8 cellular contexts compared by ENCODE assay signal in genomic region chr3:187616307-187616939, GRCh38. TPM values are rescaled to one million over a fixed set of nuclear protein-coding genes. Genes with fewer than 3 reads are reported as not detected.
DNase-seq lines count a peak whose midpoint lies in the region; ATAC-seq and TF ChIP-seq lines count a peak whose summit lies in the region.

No MANE protein-coding gene starts in this region.

- H2AFZ ChIP-seq in smooth muscle cell (ENCODE audit: low read depth): no peak overlapping the region

- H3K4me2 ChIP-seq in smooth muscle cell: no peak overlapping the region

- in situ Hi-C loops in KBM-7 (cut with MboI; ENCODE audit: low pct_unique_long_range_greater_than_20kb, low sequenced_read_pairs): no loop called here

- peak; percentile 84 for TF ChIP-seq CTCF in BE2C (IDR thresholded peaks at IDR 0.05; ENCODE audit: low read depth, low read length)
- peak; percentile 74 for TF ChIP-seq CTCF in left ventricle myocardium inferior (IDR thresholded peaks at IDR 0.05; ENCODE audit: borderline replicate concordance)
- TF ChIP-seq CTCF in smooth muscle cell (IDR thresholded peaks at IDR 0.05; ENCODE audit: borderline replicate concordance, insufficient read depth, poor library complexity, severe bottlenecking): peak; percentile 76

- H3F3A ChIP-seq in smooth muscle cell (ENCODE audit: low read depth): no peaks in the 10 kb centered on the region

- H3K4me1 ChIP-seq in BE2C: no peaks in the 10 kb centered on the region
- H3K4me1 ChIP-seq in SJCRH30: no peaks in the 10 kb centered on the region
- H3K4me1 ChIP-seq in left ventricle myocardium inferior: no peaks in the 10 kb centered on the region
- H3K4me1 ChIP-seq in smooth muscle cell (ENCODE audit: low read depth): no peaks in the 10 kb centered on the region

- H3K27me3 ChIP-seq in BE2C (no peaks in the 10 kb centered on the region; the same call in 1 of the 2 replicates), SJCRH30 (no peaks in the 10 kb centered on the region), left ventricle myocardium inferior (ENCODE audit: low read depth) (peaks cover 21% of the 10 kb centered on the region), smooth muscle cell (ENCODE audit: low read depth) (no peaks in the 10 kb centered on the region)

- DNase-seq in BE2C (peak; percentile 62), GM19238 (ENCODE audit: insufficient read length, low spot score) (peak; percentile 18), KBM-7 (peak; percentile 69), SJCRH30 (peak; percentile 23 to 53), left ventricle myocardium inferior (no peak), smooth muscle cell (lab: John Stamatoyannopoulos, UW; ENCODE audit: unreplicated experiment) (no peak)
- DNase-seq in activated naive CD4-positive, alpha-beta T cell (lab: John Stamatoyannopoulos, UW): peak in 3 of 4 experiments; percentile 8 to 12 (median 10)

- no peak for ATAC-seq in GM21423 (IDR thresholded peaks at IDR 0.05; ENCODE audit: unreplicated experiment)

- no peak overlapping the region for H3K9ac ChIP-seq in smooth muscle cell (ENCODE audit: low read depth)

- H3K79me2 ChIP-seq in smooth muscle cell (ENCODE audit: low read depth): no peaks in the 10 kb centered on the region

- H3K27ac ChIP-seq in SJCRH30 (no peak overlapping the region), left ventricle myocardium inferior (replicated peaks) (no peak overlapping the region), smooth muscle cell (ENCODE audit: low read depth) (no peak overlapping the region)

- intact Hi-C loops in left ventricle myocardium inferior (cut with micrococcal nuclease): no loop called here

- 71% methylated on average over 4 of the region's 4 CpGs for WGBS in smooth muscle cell (ENCODE audit: low lambda C conversion rate)

- no peak overlapping the region for H3K4me3 ChIP-seq in BE2C (ENCODE audit: low read depth, low read length)
- H3K4me3 ChIP-seq in SJCRH30: no peak overlapping the region
- H3K4me3 ChIP-seq in left ventricle myocardium inferior: no peak overlapping the region
- no peak overlapping the region for H3K4me3 ChIP-seq in smooth muscle cell

- H4K20me1 ChIP-seq in smooth muscle cell (ENCODE audit: low read depth): no peaks in the 10 kb centered on the region

- no peaks in the 10 kb centered on the region for H3K9me3 ChIP-seq in BE2C
- H3K9me3 ChIP-seq in SJCRH30 (replicated peaks): no peaks in the 10 kb centered on the region
- H3K9me3 ChIP-seq in left ventricle myocardium inferior (replicated peaks): no peaks in the 10 kb centered on the region
- H3K9me3 ChIP-seq in smooth muscle cell (replicated peaks; ENCODE audit: low read depth): no peaks in the 10 kb centered on the region

- no peaks in the 10 kb centered on the region for H3K36me3 ChIP-seq in BE2C
- H3K36me3 ChIP-seq in SJCRH30: no peaks in the 10 kb centered on the region
- no peaks in the 10 kb centered on the region for H3K36me3 ChIP-seq in left ventricle myocardium inferior
- no peaks in the 10 kb centered on the region for H3K36me3 ChIP-seq in smooth muscle cell (ENCODE audit: low read depth)

RNA-seq across cellular contexts. Expression of gene SST, which starts 53.8 kb away (rescaled TPM):
- polyA plus RNA-seq in BE2C (2012; ENCODE audit: insufficient read depth, insufficient read length, low read depth): not detected
- not detected in 2 replicates for total RNA-seq in SJCRH30 (2014; rRNA removed; shearing (Covaris generic))
- not detected for total RNA-seq in left ventricle myocardium inferior
- total RNA-seq in smooth muscle cell: not detected in 2 replicates
- polyA plus RNA-seq in smooth muscle cell: not detected in 2 replicates

Comparison
In these comparisons a context has a peak if more than half of its experiments do, and no peak if none do; other contexts are left out.
1. DNase-seq: peak in BE2C (single experiment), GM19238 (single experiment), KBM-7 (single experiment), SJCRH30 (2 of 2) and activated naive CD4-positive, alpha-beta T cell (3 of 4); none in left ventricle myocardium inferior (single experiment) and smooth muscle cell (single experiment).
2. Peak in every context shown above with its lines, with median percentiles within 50 percentile points of each other: CTCF ChIP-seq.